In the genomic region with DNA sequence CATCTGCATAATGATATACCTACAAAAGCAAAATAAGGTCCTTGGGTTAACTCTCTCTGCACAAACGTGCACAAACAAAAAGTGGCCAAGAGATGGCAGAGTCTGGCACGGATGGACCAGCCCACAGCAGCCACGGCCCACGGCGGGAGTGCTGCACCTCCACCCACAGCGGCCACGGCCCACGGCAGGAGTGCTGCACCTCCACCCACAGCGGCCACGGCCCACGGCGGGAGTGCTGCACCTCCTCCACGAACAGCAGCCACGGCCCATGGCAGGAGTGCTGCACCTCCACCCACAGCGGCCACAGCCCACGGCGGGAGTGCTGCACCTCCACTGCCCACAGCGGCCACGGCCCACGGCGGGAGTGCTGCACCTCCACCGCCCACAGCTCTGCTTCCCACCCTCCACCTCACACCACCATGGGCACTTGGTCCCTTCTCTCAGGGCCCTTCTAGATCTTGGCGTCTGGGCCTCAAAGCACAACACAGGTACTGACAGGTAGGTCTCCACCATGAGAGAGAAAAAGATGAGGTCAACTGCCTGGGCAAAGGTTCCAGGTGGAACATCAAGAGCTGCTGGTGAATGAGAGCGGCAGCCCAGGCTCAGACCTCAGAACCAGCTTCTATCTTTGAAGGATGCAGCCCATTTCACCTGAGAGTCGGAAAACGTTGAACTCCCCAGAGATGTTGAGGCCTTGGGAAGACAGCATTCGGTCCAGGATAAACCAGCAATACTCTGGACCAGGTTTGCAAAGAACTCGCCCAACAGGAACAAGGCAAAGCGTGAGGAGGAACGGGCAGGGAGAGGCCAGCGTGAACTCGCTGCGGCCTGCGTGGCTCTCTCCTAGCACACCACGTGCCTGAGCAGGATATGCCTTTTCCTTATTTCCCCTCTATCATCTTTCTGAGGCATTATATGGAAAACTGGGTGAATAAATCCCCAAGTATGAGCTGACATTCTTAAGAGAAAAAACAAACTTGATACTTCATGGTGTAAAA, we compare ENCODE assay signal across 11 cellular contexts.
DNase-seq lines count a peak whose midpoint lies in the region; ATAC-seq and TF ChIP-seq lines count a peak whose summit lies in the region.
"Had no signal": no experiment of that assay in that cellular context is flagged by ENCODE, and none has a peak within 500 bp of the region (broad histone marks: within the 10 kb centered on the region; RNA-seq: fewer than 3 reads in every experiment).

No MANE protein-coding gene starts in this region.

- H3K27ac Mint-ChIP-seq in activated CD4-positive, alpha-beta T cell treated with anti-CD3 and anti-CD28 coated beads for 36 hours = peak overlapping the region; percentile 42
- peak overlapping the region; percentile 37 to 52 for H3K27ac Mint-ChIP-seq in T-cell

- H3K27me3 ChIP-seq in psoas muscle (ENCODE audit: insufficient read depth in 3 of 3, low read length in 2 of 3) = no peaks in the 10 kb centered on the region

- H3K9me3 Mint-ChIP-seq in activated CD4-positive, alpha-beta T cell treated with anti-CD3 and anti-CD28 coated beads for 36 hours (ENCODE audit: low read depth) = no peaks in the 10 kb centered on the region
- H3K9me3 Mint-ChIP-seq in T-cell = no peaks in the 10 kb centered on the region

- peaks cover 71% of the 10 kb centered on the region for H3K4me1 Mint-ChIP-seq in activated CD4-positive, alpha-beta T cell treated with anti-CD3 and anti-CD28 coated beads for 36 hours
- H3K4me1 Mint-ChIP-seq in T-cell = peaks cover 73 to 86% (median 79%) of the 10 kb centered on the region in 3 donors

- H3K27ac ChIP-seq in psoas muscle = peak overlapping the region; percentile 16

- H3K36me3 Mint-ChIP-seq in activated CD4-positive, alpha-beta T cell treated with anti-CD3 and anti-CD28 coated beads for 36 hours (ENCODE audit: low read depth) = peaks cover 27% of the 10 kb centered on the region
- H3K36me3 Mint-ChIP-seq in T-cell = peaks cover 10% of the 10 kb centered on the region

- TF ChIP-seq CTCF in psoas muscle (IDR thresholded peaks at IDR 0.05) = no peak

- DNase-seq in activated CD4-positive, alpha-beta T cell treated with anti-CD3 and anti-CD28 coated beads for 36 hours = no peak
- DNase-seq in activated CD4-positive, alpha-beta T cell treated with anti-CD3 and anti-CD28 coated beads for 1 hour = no peak
- DNase-seq in T-cell (peak in 2 of 34 experiments; percentile 18 to 25), psoas muscle (peak in 1 of 2 donors; percentile 48), hypothalamus (lab: John Stamatoyannopoulos, UW) (no peak), cardiac septum (ENCODE audit: low spot score) (no peak), NOMO-1 treated with DMSO at 0.1 percent for 48 hours (lab: John Stamatoyannopoulos, UW; ENCODE audit: unreplicated experiment) (no peak)
- DNase-seq: activated CD4-positive, CD25-positive, alpha-beta regulatory T cell treated with anti-CD3 and anti-CD28 coated beads, Interleukin-2, amount 50 U/mL, for 72 hours; DMS79; NCI-H82 had no signal

- intact Hi-C loops in activated CD4-positive, alpha-beta T cell treated with anti-CD3 and anti-CD28 coated beads for 36 hours (cut with DNase I, micrococcal nuclease) = no loop called here
- intact Hi-C loops in psoas muscle (cut with DNase I) = no loop called here
- intact Hi-C loops in cardiac septum (cut with DNase I) = no loop called here

- POLR2A ChIA-PET in activated CD4-positive, alpha-beta T cell treated with anti-CD3 and anti-CD28 coated beads for 36 hours (lab: Charles Lee) = interaction anchor here (0.6 kb wide), 1 partner anchor 69 kb away, joined by 5 read pairs; no protein-coding TSS in a partner anchor
- POLR2A ChIA-PET in T-cell (lab: Charles Lee) = no interaction called here

- no peak overlapping the region for H3K4me3 ChIP-seq in psoas muscle

- CTCF ChIA-PET in activated CD4-positive, alpha-beta T cell treated with anti-CD3 and anti-CD28 coated beads for 36 hours (lab: Charles Lee) = no interaction called here
- CTCF ChIA-PET in T-cell (lab: Charles Lee) = interaction anchor here in 1 of 2 donors (0.6 kb wide), 1 partner anchor 436 kb away, joined by 3 read pairs; no protein-coding TSS in a partner anchor

- ATAC-seq in activated CD4-positive, alpha-beta T cell treated with anti-CD3 and anti-CD28 coated beads for 36 hours = no peak
- ATAC-seq in T-cell (replicated peaks in 1 of 4) (peak; percentile 13 to 47 (median 29)), esophagus mucosa (peak; percentile 81), psoas muscle (no peak)

- no peak overlapping the region for H3K4me3 Mint-ChIP-seq in activated CD4-positive, alpha-beta T cell treated with anti-CD3 and anti-CD28 coated beads for 36 hours
- no peak overlapping the region for H3K4me3 Mint-ChIP-seq in T-cell

- H3K36me3 ChIP-seq in psoas muscle (ENCODE audit: insufficient read depth in 1 of 2, low read depth in 1 of 2) = no peaks in the 10 kb centered on the region

- H3K9me3 ChIP-seq in psoas muscle = no peaks in the 10 kb centered on the region

- WGBS in psoas muscle, 3 donors = 85 to 90% (median 89%) methylated on average over 26 to 35 of the region's 35 CpGs

- H3K27me3 Mint-ChIP-seq in activated CD4-positive, alpha-beta T cell treated with anti-CD3 and anti-CD28 coated beads for 36 hours = no peaks in the 10 kb centered on the region
- H3K27me3 Mint-ChIP-seq in T-cell = no peaks in the 10 kb centered on the region

- H3K4me1 ChIP-seq in psoas muscle = peaks cover 79% of the 10 kb centered on the region

Comparison
In these comparisons a context has a peak if more than half of its experiments do, and no peak if none do; other contexts are left out.
1. ATAC-seq: peak in T-cell (4 of 4) and esophagus mucosa (single experiment); none in activated CD4-positive, alpha-beta T cell treated with anti-CD3 and anti-CD28 coated beads for 36 hours (single experiment) and psoas muscle (0 of 4).